14 cellular contexts compared by ENCODE assay signal in the genomic region with DNA sequence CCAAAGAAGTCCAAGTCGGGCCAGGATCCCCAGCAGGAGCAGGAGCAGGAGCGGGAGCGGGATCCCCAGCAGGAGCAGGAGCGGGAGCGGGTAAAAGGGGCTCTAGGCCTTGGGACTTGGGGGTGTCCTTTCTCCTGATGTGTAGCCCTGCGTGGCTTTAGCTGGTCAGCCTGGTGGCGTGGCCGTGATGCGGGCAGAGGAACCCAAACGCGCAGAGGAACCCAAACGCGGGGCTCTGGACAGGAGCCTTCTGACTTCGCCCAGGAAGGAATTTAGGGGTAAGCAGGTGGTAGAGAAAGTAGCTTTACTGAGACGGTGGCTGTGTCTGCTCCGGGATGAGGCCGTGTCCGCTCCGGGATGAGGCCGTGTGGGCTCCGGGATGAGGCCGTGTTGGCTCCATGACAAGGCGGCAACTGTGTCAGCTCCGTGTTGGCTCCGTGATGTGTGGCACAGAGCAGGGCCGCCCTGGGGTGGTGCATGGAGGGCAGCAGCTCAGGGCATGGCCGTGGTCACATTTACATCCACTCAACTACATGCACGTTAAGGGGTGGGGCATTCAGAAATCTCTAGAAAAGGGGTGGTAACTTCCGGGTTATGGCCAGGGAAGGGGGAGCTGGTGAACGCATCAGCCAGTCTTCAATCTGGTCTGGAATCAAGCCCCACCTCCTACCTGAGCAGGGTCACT. TPM values are rescaled to one million over a fixed set of nuclear protein-coding genes. Genes with fewer than 3 reads are reported as not detected.
DNase-seq lines count a peak whose midpoint lies in the region; ATAC-seq and TF ChIP-seq lines count a peak whose summit lies in the region.
"Had no signal": no experiment of that assay in that cellular context is flagged by ENCODE, and none has a peak within 500 bp of the region (broad histone marks: within the 10 kb centered on the region; RNA-seq: fewer than 3 reads in every experiment).

No MANE protein-coding gene starts in this region.

- in situ Hi-C loops in Panc1 (cut with HindIII; ENCODE audit: low pct_unique_long_range_greater_than_20kb, low sequenced_read_pairs): no loop called here

- TF ChIP-seq CTCF in Panc1 (IDR thresholded peaks at IDR 0.05) (no peak), endodermal cell (conservative IDR thresholded peaks at IDR 0.05) (no peak), mucosa of descending colon (IDR thresholded peaks at IDR 0.05) (no peak)

- H3K4me1 Mint-ChIP-seq in endodermal cell: no peaks in the 10 kb centered on the region
- H3K4me1 Mint-ChIP-seq: CD8-positive, alpha-beta memory T cell had no signal

- no peak overlapping the region for H3K27ac ChIP-seq in Panc1 (ENCODE audit: low read length)
- no peak overlapping the region for H3K27ac ChIP-seq in endodermal cell (ENCODE audit: low read depth, low read length)

- H3K9ac ChIP-seq in endodermal cell (ENCODE audit: extremely low read depth, low read length, poor library complexity, severe bottlenecking): no peak overlapping the region
- H3K9ac ChIP-seq: SK-N-SH had no signal

- POLR2A ChIA-PET in Panc1 (lab: Charles Lee): interaction anchor here (0.6 kb wide), 1 partner anchor 27 kb away, joined by 6 read pairs; no protein-coding TSS in a partner anchor

- H3K27me3 ChIP-seq in Panc1 (ENCODE audit: control insufficient read depth, insufficient read depth, low read length) (no peaks in the 10 kb centered on the region), endodermal cell (ENCODE audit: control insufficient read depth, insufficient read depth, low read length, poor library complexity, severe bottlenecking) (no peaks in the 10 kb centered on the region)

- peak overlapping the region; percentile 32 for H3K27ac Mint-ChIP-seq in endodermal cell

- H3K4me3 ChIP-seq in Panc1 (ENCODE audit: low read depth in 2 of 2, low read length in 2 of 2) (no peak overlapping the region), endodermal cell (ENCODE audit: low read length) (no peak overlapping the region), mucosa of descending colon (no peak overlapping the region)

- no peaks in the 10 kb centered on the region for H3K27me3 Mint-ChIP-seq in endodermal cell (ENCODE audit: insufficient read depth)
- H3K27me3 Mint-ChIP-seq: CD8-positive, alpha-beta memory T cell had no signal

- H3K9me3 ChIP-seq in Panc1 (ENCODE audit: control insufficient read depth, insufficient read depth, low read depth, low read length): no peaks in the 10 kb centered on the region
- no peaks in the 10 kb centered on the region for H3K9me3 ChIP-seq in endodermal cell (ENCODE audit: control insufficient read depth, low read length)
- H3K9me3 ChIP-seq in mucosa of descending colon: no peaks in the 10 kb centered on the region
- H3K9me3 ChIP-seq: SK-N-SH had no signal

- TSS peak; percentile 46 for BruUV-seq in Panc1 (replicated peaks; lab: Mats Ljungman, UMichigan)

- peaks cover 12% of the 10 kb centered on the region for H3K36me3 Mint-ChIP-seq in endodermal cell (ENCODE audit: low read depth)

- H3K36me3 ChIP-seq in Panc1 (ENCODE audit: control insufficient read depth, insufficient read depth, low read length) (no peaks in the 10 kb centered on the region), endodermal cell (ENCODE audit: control insufficient read depth, insufficient read depth, low read length) (no peaks in the 10 kb centered on the region), mucosa of descending colon (ENCODE audit: low read depth) (no peaks in the 10 kb centered on the region)

- no peak for DNase-seq in Panc1 (ENCODE audit: low read depth, low spot score)
- DNase-seq in endodermal cell: no peak
- DNase-seq in mucosa of descending colon: no peak
- no peak for DNase-seq in NCI-H128 (lab: John Stamatoyannopoulos, UW; ENCODE audit: unreplicated experiment)
- DNase-seq: C1 segment of cervical spinal cord; CD8-positive, alpha-beta memory T cell; DMS79; NCI-H1417 treated with DMSO at 0.1 percent for 48 hours; NCI-H187 treated with DMSO at 0.1 percent for 48 hours; NCI-H2227 treated with DMSO at 0.1 percent for 48 hours; NCI-H510A treated with DMSO at 0.1 percent for 48 hours; NCI-H774; SHP77; SK-N-SH had no signal

- ATAC-seq in Panc1 (no peak), mucosa of descending colon (no peak)

- intact Hi-C loops in Panc1 (cut with micrococcal nuclease; ENCODE audit: unreplicated experiment): no loop called here
- intact Hi-C loops in mucosa of descending colon (cut with DNase I, micrococcal nuclease): no loop called here

- CTCF ChIA-PET in Panc1 (lab: Charles Lee): interaction anchor here (0.6 to 1.3 kb wide), 2 partner anchors 23 to 281 kb away, joined by 3 to 5 read pairs; no protein-coding TSS in a partner anchor

- H3K4me1 ChIP-seq in Panc1 (ENCODE audit: control insufficient read depth, insufficient read depth, low read length) (peaks cover 9% of the 10 kb centered on the region), endodermal cell (ENCODE audit: control insufficient read depth, insufficient read depth, low read length) (no peaks in the 10 kb centered on the region), mucosa of descending colon (ENCODE audit: low read depth) (peaks cover 6% of the 10 kb centered on the region)

- no peak overlapping the region for H3K4me3 Mint-ChIP-seq in endodermal cell
- H3K4me3 Mint-ChIP-seq: CD8-positive, alpha-beta memory T cell had no signal

- H3K9me3 Mint-ChIP-seq in endodermal cell: no peaks in the 10 kb centered on the region
- H3K9me3 Mint-ChIP-seq: CD8-positive, alpha-beta memory T cell had no signal

- WGBS in endodermal cell (ENCODE audit: insufficient coverage in 1 of 2, insufficient read length in 1 of 2), 2 experiments: 95 to 96% methylated on average over 15 to 30 of the region's 30 CpGs

RNA-seq across cellular contexts. Expression of gene ASPSCR1, which starts 19.5 kb away (rescaled TPM):
- total RNA-seq in Panc1 (2021; ENCODE audit: unreplicated experiment): 64.7 TPM
- polyA plus RNA-seq in Panc1 (2012; ENCODE audit: insufficient read length): 67.1 TPM
- total RNA-seq in endodermal cell: 10 to 100 TPM; 50.8 to 65.4 TPM
- 41.5 TPM for polyA plus RNA-seq in endodermal cell (2013, experiment 1 of 2)
- polyA plus RNA-seq in endodermal cell (2013, experiment 2 of 2): 30.3 TPM
- 10 to 100 TPM; 33.1 to 35.2 (median 34.5) TPM for total RNA-seq in mucosa of descending colon

RNA-seq across cellular contexts. Expression of gene CENPX, which starts 25.8 kb away (rescaled TPM):
- total RNA-seq in Panc1 (2021; ENCODE audit: unreplicated experiment) (187 TPM), endodermal cell (10 to 100 TPM; 80.0 to 85.0 TPM), mucosa of descending colon (100 to 1,000 TPM in 1 of 3 donors, 10 to 100 TPM in 2; 76.3 to 114 (median 81.3) TPM)
- polyA plus RNA-seq in Panc1 (2012; ENCODE audit: insufficient read length): 198 TPM
- 62.5 TPM for polyA plus RNA-seq in endodermal cell (2013, experiment 1 of 2)
- polyA plus RNA-seq in endodermal cell (2013, experiment 2 of 2): 61.5 TPM

RNA-seq across cellular contexts. Expression of gene LRRC45, which starts 26.2 kb away (rescaled TPM):
- 29.9 TPM for total RNA-seq in Panc1 (2021; ENCODE audit: unreplicated experiment)
- polyA plus RNA-seq in Panc1 (2012; ENCODE audit: insufficient read length): 27.6 TPM
- 10 to 100 TPM; 35.1 to 38.9 TPM for total RNA-seq in endodermal cell
- 22.3 TPM for polyA plus RNA-seq in endodermal cell (2013, experiment 1 of 2)
- polyA plus RNA-seq in endodermal cell (2013, experiment 2 of 2): 20.1 TPM
- total RNA-seq in mucosa of descending colon: 10 to 100 TPM; 18.9 to 20.0 (median 19.8) TPM

RNA-seq across cellular contexts. Expression of gene RAC3, which starts 34.6 kb away (rescaled TPM):
- total RNA-seq in Panc1 (2021; ENCODE audit: unreplicated experiment) (39.4 TPM), endodermal cell (10 to 100 TPM; 45.7 to 53.9 TPM), mucosa of descending colon (1 to 10 TPM; 3.4 to 6.2 (median 4.2) TPM)
- polyA plus RNA-seq in Panc1 (2012; ENCODE audit: insufficient read length): 84.7 TPM
- 58.8 TPM for polyA plus RNA-seq in endodermal cell (2013, experiment 1 of 2)
- polyA plus RNA-seq in endodermal cell (2013, experiment 2 of 2): 53.5 TPM
- polyA plus RNA-seq: CD8-positive, alpha-beta memory T cell had no signal

RNA-seq across cellular contexts. Expression of gene NOTUM, which starts 35.9 kb away (rescaled TPM):
- total RNA-seq in Panc1 (2021; ENCODE audit: unreplicated experiment): 2.0 TPM
- polyA plus RNA-seq in Panc1 (2012; ENCODE audit: insufficient read length): 4.3 TPM
- 10 to 100 TPM; 12.5 to 26.3 TPM for total RNA-seq in endodermal cell
- 6.2 TPM for polyA plus RNA-seq in endodermal cell (2013, experiment 1 of 2)
- polyA plus RNA-seq in endodermal cell (2013, experiment 2 of 2): 5.0 TPM
- under 1 TPM in 1 of 3 donors, not detected in 2; 0.13 TPM for total RNA-seq in mucosa of descending colon
- polyA plus RNA-seq: CD8-positive, alpha-beta memory T cell had no signal
